8 cellular contexts compared by ENCODE assay signal in genomic region chr2:75560022-75560767, GRCh38.
DNase-seq lines count a peak whose midpoint lies in the region; ATAC-seq lines count a peak whose summit lies in the region.

No MANE protein-coding gene starts in this region.

- no peaks in the 10 kb centered on the region for H3K36me3 ChIP-seq in NT2/D1 (ENCODE audit: insufficient read depth, insufficient read length, low read length)
- no peaks in the 10 kb centered on the region for H3K36me3 ChIP-seq in endocrine pancreas (ENCODE audit: control insufficient read depth, insufficient read depth, low read length)
- H3K36me3 ChIP-seq in muscle layer of duodenum (ENCODE audit: control insufficient read depth in 1 of 2, insufficient read depth in 2 of 2, low read length in 2 of 2) = no peaks in the 10 kb centered on the region

- no peak overlapping the region for H3K27ac ChIP-seq in muscle layer of duodenum (ENCODE audit: low read length)

- H3K27me3 ChIP-seq in NT2/D1 (ENCODE audit: insufficient read depth, insufficient read length) (peaks cover 17% of the 10 kb centered on the region), endocrine pancreas (ENCODE audit: control insufficient read depth, insufficient read depth, low read length) (no peaks in the 10 kb centered on the region), muscle layer of duodenum (ENCODE audit: low read depth, low read length) (no peaks in the 10 kb centered on the region)

- no peak for ATAC-seq in GM18861 (IDR thresholded peaks at IDR 0.05; ENCODE audit: unreplicated experiment)

- H3K4me3 ChIP-seq in NT2/D1 (ENCODE audit: insufficient read length, low read depth) (peak overlapping the region; percentile 54), endocrine pancreas (ENCODE audit: control insufficient read depth, insufficient read depth, low read length) (peak overlapping the region; percentile 48), muscle layer of duodenum (ENCODE audit: low read depth in 1 of 2, low read length in 2 of 2) (peak overlapping the region; percentile 57 to 67)

- DNase-seq in stimulated activated CD4-positive, alpha-beta T cell treated with anti-CD3 and anti-CD28 coated beads, Interleukin-15, amount 100 ng/mL, for 24 hours = peak; percentile 18
- DNase-seq in stimulated activated CD4-positive, alpha-beta T cell treated with anti-CD3 and anti-CD28 coated beads, Interleukin-4, amount 100 ng/mL, for 1 hour = no peak
- DNase-seq in NT2/D1 (ENCODE audit: low read depth, low spot score) (no peak), OCI-M1 (lab: John Stamatoyannopoulos, UW) (no peak), medulla oblongata (ENCODE audit: extremely low spot score) (no peak)

- H3K9me3 ChIP-seq in NT2/D1 (ENCODE audit: insufficient read depth, low read length) (no peaks in the 10 kb centered on the region), endocrine pancreas (ENCODE audit: control insufficient read depth, low read length) (no peaks in the 10 kb centered on the region), muscle layer of duodenum (ENCODE audit: control insufficient read depth in 1 of 2, low read length in 2 of 2) (no peaks in the 10 kb centered on the region)

- H3K9ac ChIP-seq in NT2/D1 (ENCODE audit: insufficient read length, low read depth) (peak overlapping the region; percentile 73), endocrine pancreas (ENCODE audit: control insufficient read depth, insufficient read depth, low read length) (peak overlapping the region; percentile 87)

- H3K4me1 ChIP-seq in NT2/D1 (ENCODE audit: insufficient read depth, insufficient read length) (peaks cover 5% of the 10 kb centered on the region), endocrine pancreas (ENCODE audit: control insufficient read depth, insufficient read depth, low read length) (no peaks in the 10 kb centered on the region), muscle layer of duodenum (ENCODE audit: control insufficient read depth in 1 of 2, insufficient read depth in 2 of 2, low read length in 2 of 2) (peaks cover 0 to 13% of the 10 kb centered on the region in 2 donors)
